2 cellular contexts compared by ENCODE assay signal in the genomic region with DNA sequence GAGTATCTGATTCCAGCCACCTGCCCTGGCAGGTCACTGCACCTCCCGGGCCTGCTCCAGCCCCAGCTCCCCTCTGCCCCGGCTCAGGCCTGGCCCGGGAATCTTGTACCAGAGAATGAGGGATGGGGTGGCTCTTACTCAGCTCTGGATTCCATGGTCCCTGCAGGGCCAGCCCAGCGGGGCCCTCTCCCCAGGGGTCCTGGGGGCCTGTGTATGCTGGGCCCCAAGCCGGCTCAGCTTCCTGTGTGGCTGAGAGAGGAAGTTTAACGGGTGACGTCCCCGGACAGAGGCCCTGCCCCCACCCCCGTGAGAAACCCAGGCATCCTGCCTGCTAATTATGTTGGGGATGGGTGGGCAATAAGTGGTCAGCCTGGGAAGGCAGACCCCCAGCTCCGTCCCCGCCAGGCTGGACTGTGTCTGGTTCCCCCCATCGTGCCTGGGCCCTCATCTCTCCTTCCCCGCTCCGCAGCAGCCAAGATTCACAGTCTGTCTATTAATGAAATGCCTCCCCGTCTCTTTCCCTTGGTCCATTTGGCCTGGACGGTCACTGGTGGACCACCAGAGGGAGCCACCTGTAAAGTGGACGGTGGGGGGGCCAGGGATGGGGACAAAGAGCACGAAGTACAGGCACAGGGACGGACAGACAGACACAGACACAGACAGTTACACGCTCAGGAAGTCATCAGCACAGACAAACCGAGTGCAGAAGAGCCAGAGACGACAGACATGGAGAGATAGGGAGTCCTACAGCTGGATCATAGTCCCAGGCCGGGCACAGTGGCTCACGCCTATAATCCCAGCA.
TF ChIP-seq lines count a peak whose summit lies in the region.

A gene with protein sequence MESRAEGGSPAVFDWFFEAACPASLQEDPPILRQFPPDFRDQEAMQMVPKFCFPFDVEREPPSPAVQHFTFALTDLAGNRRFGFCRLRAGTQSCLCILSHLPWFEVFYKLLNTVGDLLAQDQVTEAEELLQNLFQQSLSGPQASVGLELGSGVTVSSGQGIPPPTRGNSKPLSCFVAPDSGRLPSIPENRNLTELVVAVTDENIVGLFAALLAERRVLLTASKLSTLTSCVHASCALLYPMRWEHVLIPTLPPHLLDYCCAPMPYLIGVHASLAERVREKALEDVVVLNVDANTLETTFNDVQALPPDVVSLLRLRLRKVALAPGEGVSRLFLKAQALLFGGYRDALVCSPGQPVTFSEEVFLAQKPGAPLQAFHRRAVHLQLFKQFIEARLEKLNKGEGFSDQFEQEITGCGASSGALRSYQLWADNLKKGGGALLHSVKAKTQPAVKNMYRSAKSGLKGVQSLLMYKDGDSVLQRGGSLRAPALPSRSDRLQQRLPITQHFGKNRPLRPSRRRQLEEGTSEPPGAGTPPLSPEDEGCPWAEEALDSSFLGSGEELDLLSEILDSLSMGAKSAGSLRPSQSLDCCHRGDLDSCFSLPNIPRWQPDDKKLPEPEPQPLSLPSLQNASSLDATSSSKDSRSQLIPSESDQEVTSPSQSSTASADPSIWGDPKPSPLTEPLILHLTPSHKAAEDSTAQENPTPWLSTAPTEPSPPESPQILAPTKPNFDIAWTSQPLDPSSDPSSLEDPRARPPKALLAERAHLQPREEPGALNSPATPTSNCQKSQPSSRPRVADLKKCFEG (minus strand): TSS at position 247 of the 802 bp plus-strand sequence. CDS start 92 bp downstream, at position 155.

TF ChIP-seq in GM12891, 5 proteins besides CTCF, POLR2A, EP300 and RAD21 (continued from another document):
- TF ChIP-seq POLR2AphosphoS5 (IDR thresholded peaks at IDR 0.05; ENCODE audit: low read depth, low read length) (peak; percentile 41; the same call in 1 of the 2 replicates), PAX5 (IDR thresholded peaks at IDR 0.05; ENCODE audit: insufficient read depth, low read length, severe bottlenecking) (no peak), TAF1 (IDR thresholded peaks at IDR 0.05; ENCODE audit: low read depth, low read length) (peak; percentile 61), POU2F2 (IDR thresholded peaks at IDR 0.05; ENCODE audit: low read depth, low read length) (peak; percentile 61; the same call in 1 of the 2 replicates)

TF ChIP-seq in K562, 482 proteins besides CTCF, POLR2A, EP300 and RAD21 (continues in another document):
- TF ChIP-seq, protein P1, sequence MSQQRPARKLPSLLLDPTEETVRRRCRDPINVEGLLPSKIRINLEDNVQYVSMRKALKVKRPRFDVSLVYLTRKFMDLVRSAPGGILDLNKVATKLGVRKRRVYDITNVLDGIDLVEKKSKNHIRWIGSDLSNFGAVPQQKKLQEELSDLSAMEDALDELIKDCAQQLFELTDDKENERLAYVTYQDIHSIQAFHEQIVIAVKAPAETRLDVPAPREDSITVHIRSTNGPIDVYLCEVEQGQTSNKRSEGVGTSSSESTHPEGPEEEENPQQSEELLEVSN (IDR thresholded peaks at IDR 0.05; ENCODE audit: borderline replicate concordance in 1 of 2, extremely low read depth in 1 of 2, insufficient read depth in 1 of 2, insufficient read length in 1 of 2, low read depth in 1 of 2, low read length in 1 of 2, poor library complexity in 1 of 2, severe bottlenecking in 1 of 2), result peak in 1 of 2 experiments; percentile 8
- peak; percentile 80 for TF ChIP-seq SMC3 (conservative IDR thresholded peaks at IDR 0.05; ENCODE audit: insufficient read depth, low read depth, low read length)
- TF ChIP-seq XRCC5 (IDR thresholded peaks at IDR 0.05; ENCODE audit: low read depth, low read length), result peak; percentile 78; the same call in 1 of the 2 replicates
- TF ChIP-seq ELF4 (CRISPR knock-in tag; IDR thresholded peaks at IDR 0.05), result no peak
- TF ChIP-seq ZNF263 (CRISPR knock-in tag; IDR thresholded peaks at IDR 0.05; ENCODE audit: borderline replicate concordance), result peak; percentile 71
- peak; percentile 8; the same call in 1 of the 2 replicates for TF ChIP-seq CXXC5 (CRISPR knock-in tag; IDR thresholded peaks at IDR 0.05)
- peak; percentile 56; the same call in 1 of the 2 replicates for TF ChIP-seq RB1 (IDR thresholded peaks at IDR 0.05; ENCODE audit: low read depth)
- TF ChIP-seq JUN (IDR thresholded peaks at IDR 0.05; ENCODE audit: borderline replicate concordance, low read depth, low read length), result peak; percentile 44; the same call in 1 of the 2 replicates
- TF ChIP-seq JUN (CRISPR knock-in tag; IDR thresholded peaks at IDR 0.05; ENCODE audit: borderline replicate concordance), result no peak
- no peak for TF ChIP-seq ZNF584 (CRISPR knock-in tag; IDR thresholded peaks at IDR 0.05; ENCODE audit: low read depth)
- TF ChIP-seq, protein P2, sequence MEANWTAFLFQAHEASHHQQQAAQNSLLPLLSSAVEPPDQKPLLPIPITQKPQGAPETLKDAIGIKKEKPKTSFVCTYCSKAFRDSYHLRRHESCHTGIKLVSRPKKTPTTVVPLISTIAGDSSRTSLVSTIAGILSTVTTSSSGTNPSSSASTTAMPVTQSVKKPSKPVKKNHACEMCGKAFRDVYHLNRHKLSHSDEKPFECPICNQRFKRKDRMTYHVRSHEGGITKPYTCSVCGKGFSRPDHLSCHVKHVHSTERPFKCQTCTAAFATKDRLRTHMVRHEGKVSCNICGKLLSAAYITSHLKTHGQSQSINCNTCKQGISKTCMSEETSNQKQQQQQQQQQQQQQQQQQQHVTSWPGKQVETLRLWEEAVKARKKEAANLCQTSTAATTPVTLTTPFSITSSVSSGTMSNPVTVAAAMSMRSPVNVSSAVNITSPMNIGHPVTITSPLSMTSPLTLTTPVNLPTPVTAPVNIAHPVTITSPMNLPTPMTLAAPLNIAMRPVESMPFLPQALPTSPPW (CRISPR knock-in tag; IDR thresholded peaks at IDR 0.05), result peak; percentile 86
- TF ChIP-seq, protein P3, sequence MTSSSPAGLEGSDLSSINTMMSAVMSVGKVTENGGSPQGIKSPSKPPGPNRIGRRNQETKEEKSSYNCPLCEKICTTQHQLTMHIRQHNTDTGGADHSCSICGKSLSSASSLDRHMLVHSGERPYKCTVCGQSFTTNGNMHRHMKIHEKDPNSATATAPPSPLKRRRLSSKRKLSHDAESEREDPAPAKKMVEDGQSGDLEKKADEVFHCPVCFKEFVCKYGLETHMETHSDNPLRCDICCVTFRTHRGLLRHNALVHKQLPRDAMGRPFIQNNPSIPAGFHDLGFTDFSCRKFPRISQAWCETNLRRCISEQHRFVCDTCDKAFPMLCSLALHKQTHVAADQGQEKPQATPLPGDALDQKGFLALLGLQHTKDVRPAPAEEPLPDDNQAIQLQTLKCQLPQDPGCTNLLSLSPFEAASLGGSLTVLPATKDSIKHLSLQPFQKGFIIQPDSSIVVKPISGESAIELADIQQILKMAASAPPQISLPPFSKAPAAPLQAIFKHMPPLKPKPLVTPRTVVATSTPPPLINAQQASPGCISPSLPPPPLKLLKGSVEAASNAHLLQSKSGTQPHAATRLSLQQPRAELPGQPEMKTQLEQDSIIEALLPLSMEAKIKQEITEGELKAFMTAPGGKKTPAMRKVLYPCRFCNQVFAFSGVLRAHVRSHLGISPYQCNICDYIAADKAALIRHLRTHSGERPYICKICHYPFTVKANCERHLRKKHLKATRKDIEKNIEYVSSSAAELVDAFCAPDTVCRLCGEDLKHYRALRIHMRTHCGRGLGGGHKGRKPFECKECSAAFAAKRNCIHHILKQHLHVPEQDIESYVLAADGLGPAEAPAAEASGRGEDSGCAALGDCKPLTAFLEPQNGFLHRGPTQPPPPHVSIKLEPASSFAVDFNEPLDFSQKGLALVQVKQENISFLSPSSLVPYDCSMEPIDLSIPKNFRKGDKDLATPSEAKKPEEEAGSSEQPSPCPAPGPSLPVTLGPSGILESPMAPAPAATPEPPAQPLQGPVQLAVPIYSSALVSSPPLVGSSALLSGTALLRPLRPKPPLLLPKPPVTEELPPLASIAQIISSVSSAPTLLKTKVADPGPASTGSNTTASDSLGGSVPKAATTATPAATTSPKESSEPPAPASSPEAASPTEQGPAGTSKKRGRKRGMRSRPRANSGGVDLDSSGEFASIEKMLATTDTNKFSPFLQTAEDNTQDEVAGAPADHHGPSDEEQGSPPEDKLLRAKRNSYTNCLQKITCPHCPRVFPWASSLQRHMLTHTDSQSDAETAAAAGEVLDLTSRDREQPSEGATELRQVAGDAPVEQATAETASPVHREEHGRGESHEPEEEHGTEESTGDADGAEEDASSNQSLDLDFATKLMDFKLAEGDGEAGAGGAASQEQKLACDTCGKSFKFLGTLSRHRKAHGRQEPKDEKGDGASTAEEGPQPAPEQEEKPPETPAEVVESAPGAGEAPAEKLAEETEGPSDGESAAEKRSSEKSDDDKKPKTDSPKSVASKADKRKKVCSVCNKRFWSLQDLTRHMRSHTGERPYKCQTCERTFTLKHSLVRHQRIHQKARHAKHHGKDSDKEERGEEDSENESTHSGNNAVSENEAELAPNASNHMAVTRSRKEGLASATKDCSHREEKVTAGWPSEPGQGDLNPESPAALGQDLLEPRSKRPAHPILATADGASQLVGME (CRISPR knock-in tag; IDR thresholded peaks at IDR 0.05), result 0 out of 2 replicates have a peak, but pooled peaks have one; percentile 32
- no peak for TF ChIP-seq YBX1 (IDR thresholded peaks at IDR 0.05)
- TF ChIP-seq SRF (CRISPR knock-in tag; IDR thresholded peaks at IDR 0.05), result no peak
- TF ChIP-seq JUND (IDR thresholded peaks at IDR 0.05; ENCODE audit: borderline replicate concordance, low read depth, low read length), result no peak; the same call in 1 of the 2 replicates
- TF ChIP-seq JUND (tag; IDR thresholded peaks at IDR 0.05; ENCODE audit: borderline replicate concordance, low read depth, low read length), result peak; percentile 22; the same call in 1 of the 3 replicates
- TF ChIP-seq GATAD2A (IDR thresholded peaks at IDR 0.05), result no peak
- TF ChIP-seq ZBTB7A (IDR thresholded peaks at IDR 0.05; ENCODE audit: borderline replicate concordance, control insufficient read depth, low read depth, low read length), result 0 out of 2 replicates have a peak, but pooled peaks have one; percentile 40
- TF ChIP-seq ZNF507 (tag; conservative IDR thresholded peaks at IDR 0.05), result no peak
- 0 out of 2 replicates have a peak, but pooled peaks have one; percentile 17 for TF ChIP-seq NBN (IDR thresholded peaks at IDR 0.05; ENCODE audit: low read depth)
- TF ChIP-seq, protein P4, sequence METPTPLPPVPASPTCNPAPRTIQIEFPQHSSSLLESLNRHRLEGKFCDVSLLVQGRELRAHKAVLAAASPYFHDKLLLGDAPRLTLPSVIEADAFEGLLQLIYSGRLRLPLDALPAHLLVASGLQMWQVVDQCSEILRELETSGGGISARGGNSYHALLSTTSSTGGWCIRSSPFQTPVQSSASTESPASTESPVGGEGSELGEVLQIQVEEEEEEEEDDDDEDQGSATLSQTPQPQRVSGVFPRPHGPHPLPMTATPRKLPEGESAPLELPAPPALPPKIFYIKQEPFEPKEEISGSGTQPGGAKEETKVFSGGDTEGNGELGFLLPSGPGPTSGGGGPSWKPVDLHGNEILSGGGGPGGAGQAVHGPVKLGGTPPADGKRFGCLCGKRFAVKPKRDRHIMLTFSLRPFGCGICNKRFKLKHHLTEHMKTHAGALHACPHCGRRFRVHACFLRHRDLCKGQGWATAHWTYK (CRISPR knock-in tag; IDR thresholded peaks at IDR 0.05), result 0 out of 2 replicates have a peak, but pooled peaks have one; percentile 16
- TF ChIP-seq, protein P5, sequence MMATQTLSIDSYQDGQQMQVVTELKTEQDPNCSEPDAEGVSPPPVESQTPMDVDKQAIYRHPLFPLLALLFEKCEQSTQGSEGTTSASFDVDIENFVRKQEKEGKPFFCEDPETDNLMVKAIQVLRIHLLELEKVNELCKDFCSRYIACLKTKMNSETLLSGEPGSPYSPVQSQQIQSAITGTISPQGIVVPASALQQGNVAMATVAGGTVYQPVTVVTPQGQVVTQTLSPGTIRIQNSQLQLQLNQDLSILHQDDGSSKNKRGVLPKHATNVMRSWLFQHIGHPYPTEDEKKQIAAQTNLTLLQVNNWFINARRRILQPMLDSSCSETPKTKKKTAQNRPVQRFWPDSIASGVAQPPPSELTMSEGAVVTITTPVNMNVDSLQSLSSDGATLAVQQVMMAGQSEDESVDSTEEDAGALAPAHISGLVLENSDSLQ (IDR thresholded peaks at IDR 0.05), result 0 out of 2 replicates have a peak, but pooled peaks have one; percentile 4
- TF ChIP-seq, protein P6, sequence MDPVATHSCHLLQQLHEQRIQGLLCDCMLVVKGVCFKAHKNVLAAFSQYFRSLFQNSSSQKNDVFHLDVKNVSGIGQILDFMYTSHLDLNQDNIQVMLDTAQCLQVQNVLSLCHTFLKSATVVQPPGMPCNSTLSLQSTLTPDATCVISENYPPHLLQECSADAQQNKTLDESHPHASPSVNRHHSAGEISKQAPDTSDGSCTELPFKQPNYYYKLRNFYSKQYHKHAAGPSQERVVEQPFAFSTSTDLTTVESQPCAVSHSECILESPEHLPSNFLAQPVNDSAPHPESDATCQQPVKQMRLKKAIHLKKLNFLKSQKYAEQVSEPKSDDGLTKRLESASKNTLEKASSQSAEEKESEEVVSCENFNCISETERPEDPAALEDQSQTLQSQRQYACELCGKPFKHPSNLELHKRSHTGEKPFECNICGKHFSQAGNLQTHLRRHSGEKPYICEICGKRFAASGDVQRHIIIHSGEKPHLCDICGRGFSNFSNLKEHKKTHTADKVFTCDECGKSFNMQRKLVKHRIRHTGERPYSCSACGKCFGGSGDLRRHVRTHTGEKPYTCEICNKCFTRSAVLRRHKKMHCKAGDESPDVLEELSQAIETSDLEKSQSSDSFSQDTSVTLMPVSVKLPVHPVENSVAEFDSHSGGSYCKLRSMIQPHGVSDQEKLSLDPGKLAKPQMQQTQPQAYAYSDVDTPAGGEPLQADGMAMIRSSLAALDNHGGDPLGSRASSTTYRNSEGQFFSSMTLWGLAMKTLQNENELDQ (CRISPR knock-in tag; IDR thresholded peaks at IDR 0.05; ENCODE audit: borderline replicate concordance), result 0 out of 2 replicates have a peak, but pooled peaks have one; percentile 17
- TF ChIP-seq ATF7 (IDR thresholded peaks at IDR 0.05), result peak; percentile 50
- TF ChIP-seq MYC (IDR thresholded peaks at IDR 0.05; ENCODE audit: low read depth, low read length), result peak; percentile 50; the same call in 1 of the 2 replicates
- TF ChIP-seq MYC (CRISPR knock-in tag; IDR thresholded peaks at IDR 0.05; ENCODE audit: borderline replicate concordance, low read depth), result no peak
- TF ChIP-seq PCBP2 (IDR thresholded peaks at IDR 0.05; ENCODE audit: low read depth, low read length, poor library complexity, severe bottlenecking), result no peak
- no peak for TF ChIP-seq ILF3 (IDR thresholded peaks at IDR 0.05; ENCODE audit: borderline replicate concordance)
- peak; percentile 50 to 91; a peak in 2 of 4 replicates for TF ChIP-seq MAZ (CRISPR knock-in tag; conservative IDR thresholded peaks at IDR 0.05 in 1 of 2, IDR thresholded peaks at IDR 0.05 in 1 of 2)
- TF ChIP-seq CREM (IDR thresholded peaks at IDR 0.05; ENCODE audit: low read depth), result peak; percentile 28; the same call in 1 of the 2 replicates
- TF ChIP-seq, protein P7, sequence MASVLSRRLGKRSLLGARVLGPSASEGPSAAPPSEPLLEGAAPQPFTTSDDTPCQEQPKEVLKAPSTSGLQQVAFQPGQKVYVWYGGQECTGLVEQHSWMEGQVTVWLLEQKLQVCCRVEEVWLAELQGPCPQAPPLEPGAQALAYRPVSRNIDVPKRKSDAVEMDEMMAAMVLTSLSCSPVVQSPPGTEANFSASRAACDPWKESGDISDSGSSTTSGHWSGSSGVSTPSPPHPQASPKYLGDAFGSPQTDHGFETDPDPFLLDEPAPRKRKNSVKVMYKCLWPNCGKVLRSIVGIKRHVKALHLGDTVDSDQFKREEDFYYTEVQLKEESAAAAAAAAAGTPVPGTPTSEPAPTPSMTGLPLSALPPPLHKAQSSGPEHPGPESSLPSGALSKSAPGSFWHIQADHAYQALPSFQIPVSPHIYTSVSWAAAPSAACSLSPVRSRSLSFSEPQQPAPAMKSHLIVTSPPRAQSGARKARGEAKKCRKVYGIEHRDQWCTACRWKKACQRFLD (CRISPR knock-in tag; IDR thresholded peaks at IDR 0.05), result no peak
- TF ChIP-seq BCOR (IDR thresholded peaks at IDR 0.05), result 0 out of 2 replicates have a peak, but pooled peaks have one; percentile 36
